9 cellular contexts compared by ENCODE assay signal in genomic region chr1:117658676-117659075, GRCh38. TPM values are rescaled to one million over a fixed set of nuclear protein-coding genes. Genes with fewer than 3 reads are reported as not detected.
DNase-seq lines count a peak whose midpoint lies in the region; ATAC-seq, FAIRE-seq and TF ChIP-seq lines count a peak whose summit lies in the region.
"Had no signal": no experiment of that assay in that cellular context is flagged by ENCODE, and none has a peak within 500 bp of the region (broad histone marks: within the 10 kb centered on the region; RNA-seq: fewer than 3 reads in every experiment).

No MANE protein-coding gene starts in this region.

- peak; percentile 86 for DNase-seq in activated naive CD4-positive, alpha-beta T cell treated with anti-CD3 and anti-CD28 coated beads for 36 hours
- DNase-seq in stimulated activated naive CD4-positive, alpha-beta T cell (lab: John Stamatoyannopoulos, UW), result peak; percentile 42 to 86 (median 65)
- DNase-seq in foreskin fibroblast (no peak), glutamatergic neuron (no peak), ureter (ENCODE audit: low spot score) (no peak), GM12891 (ENCODE audit: insufficient read length, low spot score) (no peak)
- DNase-seq: nucleus accumbens had no signal

- peaks cover 7% of the 10 kb centered on the region for H3K27me3 Mint-ChIP-seq in activated naive CD4-positive, alpha-beta T cell treated with anti-CD3 and anti-CD28 coated beads for 36 hours (ENCODE audit: low read depth)
- peaks cover under 1% of the 10 kb centered on the region for H3K27me3 Mint-ChIP-seq in glutamatergic neuron (ENCODE audit: unreplicated experiment)

- FAIRE-seq in GM12891 (lab: Jason Lieb, UNC), result no peak

- 0 out of 2 replicates have a peak, but pooled peaks cover 4% of the 10 kb centered on the region for H3F3A ChIP-seq in OCI-LY1 (ENCODE audit: insufficient read depth, low read length)

- CTCF ChIA-PET in activated naive CD4-positive, alpha-beta T cell treated with anti-CD3 and anti-CD28 coated beads for 36 hours (lab: Charles Lee), result interaction anchor here (2.0 to 5.1 kb wide), 2 partner anchors 100 to 124 kb away, joined by 5 to 24 read pairs; no protein-coding TSS in a partner anchor

- H3K4me1 Mint-ChIP-seq in activated naive CD4-positive, alpha-beta T cell treated with anti-CD3 and anti-CD28 coated beads for 36 hours (ENCODE audit: low read depth), result peaks cover 93% of the 10 kb centered on the region
- peaks cover 12% of the 10 kb centered on the region for H3K4me1 Mint-ChIP-seq in glutamatergic neuron (ENCODE audit: low read depth, unreplicated experiment)

- H3K4me2 ChIP-seq in OCI-LY1 (ENCODE audit: low read length), result peak overlapping the region; percentile 37; the same call in 1 of the 2 replicates

- peak; percentile 30 for ATAC-seq in GM21423 (IDR thresholded peaks at IDR 0.05; ENCODE audit: unreplicated experiment)

- intact Hi-C loops in activated naive CD4-positive, alpha-beta T cell treated with anti-CD3 and anti-CD28 coated beads for 36 hours (cut with micrococcal nuclease), result loop anchor here (5.0 kb wide), 1 partner anchor 651 kb away; no protein-coding TSS in a partner anchor

- H3K36me3 Mint-ChIP-seq in activated naive CD4-positive, alpha-beta T cell treated with anti-CD3 and anti-CD28 coated beads for 36 hours (ENCODE audit: low read depth), result peaks cover 6% of the 10 kb centered on the region
- peaks cover 3% of the 10 kb centered on the region for H3K36me3 Mint-ChIP-seq in glutamatergic neuron (ENCODE audit: unreplicated experiment)

- H3K4me1 ChIP-seq in OCI-LY1 (ENCODE audit: insufficient read depth, low read length, severe bottlenecking), result peaks cover 74% of the 10 kb centered on the region

- peak overlapping the region; percentile 6 for H3K4me3 Mint-ChIP-seq in activated naive CD4-positive, alpha-beta T cell treated with anti-CD3 and anti-CD28 coated beads for 36 hours
- H3K4me3 Mint-ChIP-seq in glutamatergic neuron (ENCODE audit: unreplicated experiment), result no peak overlapping the region

- no peaks in the 10 kb centered on the region for H3K9me2 ChIP-seq in OCI-LY1 (ENCODE audit: low read depth, low read length)

- H3K4me3 ChIP-seq in OCI-LY1 (ENCODE audit: low read depth, low read length, poor library complexity, severe bottlenecking) (no peak overlapping the region), foreskin fibroblast (ENCODE audit: low read depth in 1 of 2, low read length in 2 of 2) (no peak overlapping the region)

- TF ChIP-seq POLR2A in GM12891 (IDR thresholded peaks at IDR 0.05; ENCODE audit: low read depth, low read length), result no peak

- peak overlapping the region; percentile 85 for H3K27ac ChIP-seq in OCI-LY1 (ENCODE audit: low read depth, low read length, poor library complexity, severe bottlenecking)

- no peaks in the 10 kb centered on the region for H4K20me1 ChIP-seq in OCI-LY1 (ENCODE audit: insufficient read depth, low read length)

- no peaks in the 10 kb centered on the region for H3K79me2 ChIP-seq in OCI-LY1 (ENCODE audit: insufficient read depth, low read length)

- H3K27ac Mint-ChIP-seq in activated naive CD4-positive, alpha-beta T cell treated with anti-CD3 and anti-CD28 coated beads for 36 hours, result peak overlapping the region; percentile 10
- no peak overlapping the region for H3K27ac Mint-ChIP-seq in glutamatergic neuron (ENCODE audit: unreplicated experiment)

- H3K27me3 ChIP-seq in OCI-LY1 (ENCODE audit: insufficient read depth, low read length), result no peaks in the 10 kb centered on the region

- TF ChIP-seq CTCF in OCI-LY1 (IDR thresholded peaks at IDR 0.05; ENCODE audit: low read length), result no peak
- TF ChIP-seq CTCF in foreskin fibroblast (IDR thresholded peaks at IDR 0.05; ENCODE audit: low read depth, low read length), result no peak
- TF ChIP-seq CTCF in glutamatergic neuron (IDR thresholded peaks at IDR 0.05; ENCODE audit: partially characterized antibody, unreplicated experiment), result no peak

- no peak overlapping the region for H2AFZ ChIP-seq in OCI-LY1 (ENCODE audit: low read length)

- H3K9me3 ChIP-seq in OCI-LY1 (ENCODE audit: low read length), result no peaks in the 10 kb centered on the region

- peaks cover 9% of the 10 kb centered on the region for H3K9me3 Mint-ChIP-seq in activated naive CD4-positive, alpha-beta T cell treated with anti-CD3 and anti-CD28 coated beads for 36 hours
- peaks cover 5% of the 10 kb centered on the region for H3K9me3 Mint-ChIP-seq in glutamatergic neuron (ENCODE audit: unreplicated experiment)

- H3K36me3 ChIP-seq in OCI-LY1 (ENCODE audit: insufficient read depth, low read length), result no peaks in the 10 kb centered on the region

- peak overlapping the region; percentile 5; the same call in 1 of the 2 replicates for H3K9ac ChIP-seq in OCI-LY1 (ENCODE audit: low read length)

TF ChIP-seq in GM12891, 5 proteins besides CTCF, POLR2A, EP300 and RAD21:
- TF ChIP-seq POU2F2 (IDR thresholded peaks at IDR 0.05; ENCODE audit: low read depth, low read length) (no peak), SPI1 (IDR thresholded peaks at IDR 0.05; ENCODE audit: low read depth, low read length) (no peak), TAF1 (IDR thresholded peaks at IDR 0.05; ENCODE audit: low read depth, low read length) (no peak), PAX5 (IDR thresholded peaks at IDR 0.05; ENCODE audit: insufficient read depth, low read length, severe bottlenecking) (no peak), POLR2AphosphoS5 (IDR thresholded peaks at IDR 0.05; ENCODE audit: low read depth, low read length) (no peak)

RNA-seq across cellular contexts. Expression of gene TENT5C, which starts 52.8 kb away (rescaled TPM):
- total RNA-seq in activated naive CD4-positive, alpha-beta T cell treated with anti-CD3 and anti-CD28 coated beads for 36 hours, result 10 to 100 TPM; 10.7 to 11.2 TPM
- total RNA-seq in glutamatergic neuron (ENCODE audit: unreplicated experiment) (0.27 TPM), ureter (9.8 TPM)
- polyA plus RNA-seq in GM12891 (2012; ENCODE audit: low read depth, missing spikeins), result 0.87 TPM

Comparison
In these comparisons a context has a peak if more than half of its experiments do, and no peak if none do; other contexts are left out.
1. DNase-seq: peak in activated naive CD4-positive, alpha-beta T cell treated with anti-CD3 and anti-CD28 coated beads for 36 hours (single experiment) and stimulated activated naive CD4-positive, alpha-beta T cell (6 of 6); none in foreskin fibroblast (0 of 2), glutamatergic neuron (single experiment), ureter (single experiment) and GM12891 (single experiment).